In genomic region chr12:92340441-92341332, GRCh38 we compare ENCODE assay signal across 8 cellular contexts.
DNase-seq lines count a peak whose midpoint lies in the region; ATAC-seq, FAIRE-seq and TF ChIP-seq lines count a peak whose summit lies in the region.
"Had no signal": no experiment of that assay in that cellular context is flagged by ENCODE, and none has a peak within 500 bp of the region (broad histone marks: within the 10 kb centered on the region; RNA-seq: fewer than 3 reads in every experiment).

No MANE protein-coding gene starts in this region.

- H3K9me3 ChIP-seq in spleen: peaks cover 0 to 7% (median 0%) of the 10 kb centered on the region in 8 donors

- intact Hi-C loops in spleen (cut with DNase I; ENCODE audit: low total_unique reads): no loop called here

- peak; percentile 89 for DNase-seq in bronchial epithelial cell (ENCODE audit: low read depth)
- no peak for DNase-seq in spleen
- DNase-seq in NCI-H1694 (lab: John Stamatoyannopoulos, UW): no peak
- DNase-seq in putamen (ENCODE audit: low spot score): no peak
- no peak for DNase-seq in NCI-H510A treated with DMSO at 0.1 percent for 48 hours (lab: John Stamatoyannopoulos, UW)

- 66 to 74% (median 69%) methylated on average over 8 of the region's 8 CpGs for WGBS in spleen, 5 donors

- no peak for FAIRE-seq in bronchial epithelial cell (lab: Jason Lieb, UNC)
- FAIRE-seq: frontal cortex had no signal

- peaks cover 7 to 42% (median 17%) of the 10 kb centered on the region in 6 donors for H3K4me1 ChIP-seq in spleen

- peak; percentile 49 for ATAC-seq in GM19395 (IDR thresholded peaks at IDR 0.05; ENCODE audit: unreplicated experiment)
- ATAC-seq in HG03103 (IDR thresholded peaks at IDR 0.05; ENCODE audit: low read depth, unreplicated experiment): peak; percentile 83

- H3K27ac ChIP-seq in spleen: peak overlapping the region; percentile 14 to 82 (median 64)

- no peaks in the 10 kb centered on the region for H3K36me3 ChIP-seq in bronchial epithelial cell (ENCODE audit: control insufficient read depth, insufficient read depth, low read length)
- no peaks in the 10 kb centered on the region for H3K36me3 ChIP-seq in spleen

- H3K4me3 ChIP-seq in bronchial epithelial cell (ENCODE audit: low read depth, low read length): peak overlapping the region; percentile 19
- peak overlapping the region in 2 of 8 donors; percentile 5 to 51 for H3K4me3 ChIP-seq in spleen

- TF ChIP-seq CTCF in bronchial epithelial cell (IDR thresholded peaks at IDR 0.05; ENCODE audit: insufficient read depth, low read length, severe bottlenecking): no peak
- no peak for TF ChIP-seq CTCF in spleen (IDR thresholded peaks at IDR 0.05 in 8 of 11, conservative IDR thresholded peaks at IDR 0.05 in 3 of 11)

- H3K27me3 ChIP-seq in bronchial epithelial cell (ENCODE audit: control insufficient read depth, insufficient read depth, low read length): no peaks in the 10 kb centered on the region
- no peaks in the 10 kb centered on the region for H3K27me3 ChIP-seq in spleen (replicated peaks in 1 of 7)

- TF ChIP-seq POLR2A in spleen (IDR thresholded peaks at IDR 0.05): no peak
